ENCODE assay signal across 1 cellular context in genomic region chr19:58550362-58551122, GRCh38.
TF ChIP-seq lines count a peak whose summit lies in the region.

No MANE protein-coding gene starts in this region.

TF ChIP-seq in H1, 55 proteins besides CTCF, POLR2A, EP300 and RAD21:
- peak; percentile 71 for TF ChIP-seq POLR2AphosphoS5 (IDR thresholded peaks at IDR 0.05; ENCODE audit: low read depth, low read length)
- no peak for TF ChIP-seq SP1 (IDR thresholded peaks at IDR 0.05; ENCODE audit: low read depth, low read length)
TF ChIP-seq in H1: peak in this region for 1.
